Comparison of ENCODE assay signal across 9 cellular contexts in the genomic region with DNA sequence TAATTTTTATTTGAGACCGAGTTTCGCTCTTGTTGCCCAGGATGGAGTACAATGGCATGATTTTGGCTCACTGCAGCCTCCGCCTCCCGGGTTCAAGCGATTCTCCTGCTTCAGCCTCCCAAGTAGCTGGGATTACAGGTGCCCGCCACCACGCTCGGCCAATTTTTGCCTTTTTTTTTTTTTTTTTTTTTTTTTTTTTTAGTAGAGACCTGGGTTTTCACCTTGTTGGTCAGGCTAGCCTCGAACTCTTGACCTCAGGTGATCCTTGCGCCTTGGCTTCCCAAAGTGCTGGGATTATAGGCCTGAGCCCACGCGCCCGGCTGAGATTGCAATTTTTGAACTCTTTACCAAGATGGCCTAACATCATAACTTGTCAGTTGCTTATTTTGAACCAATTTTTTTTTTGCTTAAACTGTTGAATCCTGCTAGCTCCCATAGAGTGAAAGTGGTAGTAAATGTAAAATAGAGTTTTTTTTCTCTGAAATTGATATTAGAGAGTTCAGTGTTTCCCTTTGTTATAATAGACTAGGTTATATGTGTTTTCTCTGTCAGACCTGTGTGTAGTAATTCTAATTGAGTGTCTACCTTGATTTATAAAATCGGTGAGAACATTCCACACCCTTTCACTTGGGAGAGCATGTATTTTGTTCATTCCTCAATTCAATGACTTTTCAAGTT. TPM values are rescaled to one million over a fixed set of nuclear protein-coding genes. Genes with fewer than 3 reads are reported as not detected.
DNase-seq lines count a peak whose midpoint lies in the region; ATAC-seq and TF ChIP-seq lines count a peak whose summit lies in the region.
"Had no signal": no experiment of that assay in that cellular context is flagged by ENCODE, and none has a peak within 500 bp of the region (broad histone marks: within the 10 kb centered on the region; RNA-seq: fewer than 3 reads in every experiment).

No MANE protein-coding gene starts in this region.

- no peak for ATAC-seq in activated CD8-positive, alpha-beta memory T cell treated with anti-CD3 and anti-CD28 coated beads, Interleukin-2, amount 10 ng/mL, durations not matched to agents 7 days and 5 days
- ATAC-seq in activated naive CD8-positive, alpha-beta T cell treated with anti-CD3 and anti-CD28 coated beads, Interleukin-2, amount 10 ng/mL, durations not matched to agents 7 days and 5 days (ENCODE audit: low read depth) = no peak
- ATAC-seq in right lobe of liver (no peak), GM21367 (IDR thresholded peaks at IDR 0.05; ENCODE audit: unreplicated experiment) (no peak)

- H3K36me3 ChIP-seq in right lobe of liver (no peaks in the 10 kb centered on the region), thyroid gland (no peaks in the 10 kb centered on the region)

- peak overlapping the region in 2 of 3 donors; percentile 100 for H3K27ac ChIP-seq in right lobe of liver
- H3K27ac ChIP-seq in thyroid gland = peak overlapping the region; percentile 99 to 100 (median 99)

- H3K9me3 ChIP-seq in right lobe of liver (no peaks in the 10 kb centered on the region), thyroid gland (no peaks in the 10 kb centered on the region)

- peaks cover 0 to 60% (median 12%) of the 10 kb centered on the region in 4 donors for H3K4me1 ChIP-seq in right lobe of liver
- H3K4me1 ChIP-seq in thyroid gland = peaks cover 42 to 44% of the 10 kb centered on the region in 2 donors

- POLR2A ChIA-PET in activated naive CD8-positive, alpha-beta T cell treated with anti-CD3 and anti-CD28 coated beads, Interleukin-2, amount 10 ng/mL, durations not matched to agents 7 days and 5 days (lab: Charles Lee) = no interaction called here

- H3K4me3 ChIP-seq in right lobe of liver (peak overlapping the region in 2 of 3 donors; percentile 21 to 80), thyroid gland (replicated peaks in 1 of 3) (peak overlapping the region in 1 of 3 donors; percentile 92)

- TF ChIP-seq CTCF in right lobe of liver (IDR thresholded peaks at IDR 0.05) (no peak), thyroid gland (IDR thresholded peaks at IDR 0.05) (no peak)

- H3K27me3 ChIP-seq in right lobe of liver (no peaks in the 10 kb centered on the region), thyroid gland (no peaks in the 10 kb centered on the region)

- DNase-seq in activated CD8-positive, alpha-beta memory T cell treated with anti-CD3 and anti-CD28 coated beads, Interleukin-2, amount 10 ng/mL, durations not matched to agents 7 days and 5 days = no peak
- DNase-seq in activated CD8-positive, alpha-beta memory T cell treated with anti-CD3 and anti-CD28 coated beads, Interleukin-2, amount 50 U/mL, for 4 hours = no peak
- DNase-seq in activated naive CD8-positive, alpha-beta T cell treated with anti-CD3 and anti-CD28 coated beads, Interleukin-2, amount 10 ng/mL, durations not matched to agents 7 days and 5 days = no peak
- DNase-seq in right lobe of liver (no peak), thyroid gland (no peak), Kasumi-1 (lab: John Stamatoyannopoulos, UW) (no peak), iPS-NIHi11 (ENCODE audit: low spot score) (no peak)
- DNase-seq: NCI-H2227 treated with DMSO at 0.1 percent for 48 hours had no signal

- TF ChIP-seq POLR2A in right lobe of liver (IDR thresholded peaks at IDR 0.05) (no peak), thyroid gland (IDR thresholded peaks at IDR 0.05) (no peak)

- H3K9me3 Mint-ChIP-seq in activated CD8-positive, alpha-beta memory T cell treated with anti-CD3 and anti-CD28 coated beads, Interleukin-2, amount 10 ng/mL, durations not matched to agents 7 days and 5 days (ENCODE audit: low read depth) = no peaks in the 10 kb centered on the region
- H3K9me3 Mint-ChIP-seq in activated naive CD8-positive, alpha-beta T cell treated with anti-CD3 and anti-CD28 coated beads, Interleukin-2, amount 10 ng/mL, durations not matched to agents 7 days and 5 days = no peaks in the 10 kb centered on the region

- H3K4me1 Mint-ChIP-seq in activated CD8-positive, alpha-beta memory T cell treated with anti-CD3 and anti-CD28 coated beads, Interleukin-2, amount 10 ng/mL, durations not matched to agents 7 days and 5 days = peaks cover 49% of the 10 kb centered on the region
- peaks cover 44% of the 10 kb centered on the region for H3K4me1 Mint-ChIP-seq in activated naive CD8-positive, alpha-beta T cell treated with anti-CD3 and anti-CD28 coated beads, Interleukin-2, amount 10 ng/mL, durations not matched to agents 7 days and 5 days

- peak overlapping the region; percentile 94 for H3K4me3 Mint-ChIP-seq in activated CD8-positive, alpha-beta memory T cell treated with anti-CD3 and anti-CD28 coated beads, Interleukin-2, amount 10 ng/mL, durations not matched to agents 7 days and 5 days
- H3K4me3 Mint-ChIP-seq in activated naive CD8-positive, alpha-beta T cell treated with anti-CD3 and anti-CD28 coated beads, Interleukin-2, amount 10 ng/mL, durations not matched to agents 7 days and 5 days = peak overlapping the region; percentile 98

- intact Hi-C loops in right lobe of liver (cut with DNase I) (no loop called here), thyroid gland (cut with DNase I) (loop anchor here (10.0 kb wide), 1 partner anchor 273 kb away; a partner anchor contains a TSS)

- peaks cover 61% of the 10 kb centered on the region for H3K36me3 Mint-ChIP-seq in activated CD8-positive, alpha-beta memory T cell treated with anti-CD3 and anti-CD28 coated beads, Interleukin-2, amount 10 ng/mL, durations not matched to agents 7 days and 5 days
- peaks cover 50% of the 10 kb centered on the region for H3K36me3 Mint-ChIP-seq in activated naive CD8-positive, alpha-beta T cell treated with anti-CD3 and anti-CD28 coated beads, Interleukin-2, amount 10 ng/mL, durations not matched to agents 7 days and 5 days

- H3K27me3 Mint-ChIP-seq in activated CD8-positive, alpha-beta memory T cell treated with anti-CD3 and anti-CD28 coated beads, Interleukin-2, amount 10 ng/mL, durations not matched to agents 7 days and 5 days = no peaks in the 10 kb centered on the region
- H3K27me3 Mint-ChIP-seq in activated naive CD8-positive, alpha-beta T cell treated with anti-CD3 and anti-CD28 coated beads, Interleukin-2, amount 10 ng/mL, durations not matched to agents 7 days and 5 days = no peaks in the 10 kb centered on the region

- WGBS in right lobe of liver (ENCODE audit: insufficient coverage, low coverage, low lambda C conversion rate, missing lambda C conversion rate) = 76% methylated on average over 11 of the region's 14 CpGs
- WGBS in thyroid gland, 2 donors = 90% methylated on average over 14 of the region's 14 CpGs

- H3K27ac Mint-ChIP-seq in activated CD8-positive, alpha-beta memory T cell treated with anti-CD3 and anti-CD28 coated beads, Interleukin-2, amount 10 ng/mL, durations not matched to agents 7 days and 5 days = peak overlapping the region; percentile 37
- H3K27ac Mint-ChIP-seq in activated naive CD8-positive, alpha-beta T cell treated with anti-CD3 and anti-CD28 coated beads, Interleukin-2, amount 10 ng/mL, durations not matched to agents 7 days and 5 days = peak overlapping the region; percentile 99

- CTCF ChIA-PET in activated CD8-positive, alpha-beta memory T cell treated with anti-CD3 and anti-CD28 coated beads, Interleukin-2, amount 10 ng/mL, durations not matched to agents 7 days and 5 days (lab: Charles Lee) = interaction anchor here (1.8 kb wide), 1 partner anchor 11 kb away, joined by 6 read pairs; no protein-coding TSS in a partner anchor

RNA-seq across cellular contexts. Expression of a gene that starts 3.8 kb away (rescaled TPM):
- total RNA-seq in activated CD8-positive, alpha-beta memory T cell treated with anti-CD3 and anti-CD28 coated beads, Interleukin-2, amount 10 ng/mL, durations not matched to agents 7 days and 5 days = 100 to 1,000 TPM in 1 of 2 experiments, 10 to 100 TPM in 1; 95.0 to 101 TPM
- total RNA-seq in activated naive CD8-positive, alpha-beta T cell treated with anti-CD3 and anti-CD28 coated beads, Interleukin-2, amount 10 ng/mL, durations not matched to agents 7 days and 5 days = 100 to 1,000 TPM; 107 to 112 TPM
- total RNA-seq in right lobe of liver (10 to 100 TPM; 19.5 to 28.2 (median 24.9) TPM), thyroid gland (100 to 1,000 TPM in 2 of 4 donors, 10 to 100 TPM in 2; 89.4 to 109 (median 99.4) TPM)
